Comparison of ENCODE assay signal across 10 cellular contexts in the genomic region with DNA sequence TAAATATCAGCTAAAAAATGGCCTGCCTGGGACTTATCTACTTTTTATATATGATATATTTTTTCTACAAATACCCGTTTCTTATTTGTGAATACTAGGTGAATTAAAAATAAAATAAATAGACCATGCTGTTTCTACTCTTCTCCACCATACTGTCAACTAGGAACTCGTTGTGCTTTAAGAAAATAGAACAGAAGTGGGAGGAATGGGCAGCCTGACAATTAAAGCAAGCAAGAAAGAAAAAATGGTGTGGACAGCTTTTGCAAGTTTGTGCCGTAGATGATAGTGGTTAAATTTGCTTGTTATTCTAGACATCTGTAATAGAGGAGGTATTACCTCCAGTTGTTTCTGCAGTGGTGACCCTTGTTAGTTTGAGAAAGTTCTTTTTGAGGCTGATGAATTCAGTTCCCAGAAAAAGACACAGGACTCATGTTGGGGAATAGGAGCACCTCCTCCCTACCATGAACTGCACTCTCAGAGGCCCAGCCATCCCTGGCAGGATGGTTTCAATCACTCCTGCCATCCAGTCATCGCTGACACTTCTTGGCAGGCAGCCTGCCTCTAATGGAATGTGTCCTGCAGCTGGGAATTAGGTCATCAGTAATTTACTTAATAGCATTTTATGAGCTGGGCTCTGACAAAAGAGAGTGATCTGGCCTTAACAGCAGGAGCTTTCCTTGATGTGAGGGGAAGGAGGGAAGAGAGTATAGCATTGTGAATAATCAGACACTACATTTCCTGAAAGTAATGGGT.
DNase-seq lines count a peak whose midpoint lies in the region; ATAC-seq and TF ChIP-seq lines count a peak whose summit lies in the region.
"Had no signal": no experiment of that assay in that cellular context is flagged by ENCODE, and none has a peak within 500 bp of the region (broad histone marks: within the 10 kb centered on the region; RNA-seq: fewer than 3 reads in every experiment).

No MANE protein-coding gene starts in this region.

- H3K56ac ChIP-seq in mesendoderm (ENCODE audit: low read length), result no peak overlapping the region

- H3K27ac ChIP-seq in mesendoderm (ENCODE audit: low read depth, low read length) (no peak overlapping the region), vagina (no peak overlapping the region)

- no peaks in the 10 kb centered on the region for H3K79me2 ChIP-seq in mesendoderm (ENCODE audit: control insufficient read depth, insufficient read depth, low read length)

- no peaks in the 10 kb centered on the region for H3K9me3 ChIP-seq in vagina

- no peak overlapping the region for H3K4me2 ChIP-seq in mesendoderm (ENCODE audit: low read length)

- WGBS in mesendoderm (ENCODE audit: extremely low coverage, insufficient coverage, low lambda C conversion rate), result no CpG with 5 or more reads among the region's 4 CpGs

- no peak overlapping the region for H3K9ac ChIP-seq in mesendoderm (ENCODE audit: low read length)

- no peak for ATAC-seq in GM18861 (IDR thresholded peaks at IDR 0.05; ENCODE audit: unreplicated experiment)

- no peak overlapping the region for H2BK15ac ChIP-seq in mesendoderm (replicated peaks; ENCODE audit: low read depth)

- H3K27me3 ChIP-seq in mesendoderm (ENCODE audit: insufficient read depth, low read length, poor library complexity) (no peaks in the 10 kb centered on the region), vagina (no peaks in the 10 kb centered on the region)

- no peaks in the 10 kb centered on the region for H3K79me1 ChIP-seq in mesendoderm (ENCODE audit: low read length)

- H2BK120ac ChIP-seq in mesendoderm (ENCODE audit: low read depth, low read length), result no peak overlapping the region

- H4K5ac ChIP-seq in mesendoderm (ENCODE audit: low read length), result no peak overlapping the region

- H3K4me1 ChIP-seq in mesendoderm (ENCODE audit: control insufficient read depth, low read depth, low read length), result peaks cover 2% of the 10 kb centered on the region
- no peaks in the 10 kb centered on the region for H3K4me1 ChIP-seq in vagina

- intact Hi-C loops in vagina (cut with DNase I), result no loop called here

- TF ChIP-seq CTCF in AG10803 (conservative IDR thresholded peaks at IDR 0.05; ENCODE audit: low read length) (no peak), vagina (IDR thresholded peaks at IDR 0.05) (no peak)

- no peak overlapping the region for H3K23ac ChIP-seq in mesendoderm (ENCODE audit: low read length)

- no peak overlapping the region for H3K18ac ChIP-seq in mesendoderm (ENCODE audit: low read length)

- DNase-seq in AG10803 (ENCODE audit: low read depth) (peak; percentile 89), NCI-H1417 treated with DMSO at 0.1 percent for 48 hours (lab: John Stamatoyannopoulos, UW) (peak; percentile 9), dermis blood vessel endothelial cell (peak; percentile 77), mesendoderm (peak; percentile 86), vagina (ENCODE audit: extremely low spot score in 2 of 2) (no peak), pons (ENCODE audit: low spot score) (no peak), cerebellum (ENCODE audit: low spot score) (no peak)
- DNase-seq: activated CD8-positive, alpha-beta memory T cell treated with anti-CD3 and anti-CD28 coated beads, Interleukin-2, amount 50 U/mL, for 48 hours; DND-41 had no signal

- H3K36me3 ChIP-seq in mesendoderm (ENCODE audit: control insufficient read depth, insufficient read depth, low read length) (no peaks in the 10 kb centered on the region), vagina (no peaks in the 10 kb centered on the region)

- H3K4me3 ChIP-seq in AG10803 (ENCODE audit: low read length) (no peak overlapping the region), mesendoderm (ENCODE audit: low read length) (no peak overlapping the region), vagina (no peak overlapping the region)

- no peak overlapping the region for H3K4ac ChIP-seq in mesendoderm (ENCODE audit: low read depth, low read length)

- H4K8ac ChIP-seq in mesendoderm (ENCODE audit: low read depth, low read length), result no peak overlapping the region

- H2AK5ac ChIP-seq in mesendoderm (ENCODE audit: low read length), result no peak overlapping the region

- no peak overlapping the region for H2BK5ac ChIP-seq in mesendoderm (ENCODE audit: low read length)

- TF ChIP-seq POLR2A in vagina (IDR thresholded peaks at IDR 0.05), result no peak

Comparison
In these comparisons a context has a peak if more than half of its experiments do, and no peak if none do; other contexts are left out.
1. DNase-seq: peak in AG10803 (single experiment), NCI-H1417 treated with DMSO at 0.1 percent for 48 hours (single experiment), dermis blood vessel endothelial cell (single experiment) and mesendoderm (single experiment); none in vagina (0 of 2), pons (single experiment) and cerebellum (single experiment).